8 cellular contexts compared by ENCODE assay signal in the genomic region with DNA sequence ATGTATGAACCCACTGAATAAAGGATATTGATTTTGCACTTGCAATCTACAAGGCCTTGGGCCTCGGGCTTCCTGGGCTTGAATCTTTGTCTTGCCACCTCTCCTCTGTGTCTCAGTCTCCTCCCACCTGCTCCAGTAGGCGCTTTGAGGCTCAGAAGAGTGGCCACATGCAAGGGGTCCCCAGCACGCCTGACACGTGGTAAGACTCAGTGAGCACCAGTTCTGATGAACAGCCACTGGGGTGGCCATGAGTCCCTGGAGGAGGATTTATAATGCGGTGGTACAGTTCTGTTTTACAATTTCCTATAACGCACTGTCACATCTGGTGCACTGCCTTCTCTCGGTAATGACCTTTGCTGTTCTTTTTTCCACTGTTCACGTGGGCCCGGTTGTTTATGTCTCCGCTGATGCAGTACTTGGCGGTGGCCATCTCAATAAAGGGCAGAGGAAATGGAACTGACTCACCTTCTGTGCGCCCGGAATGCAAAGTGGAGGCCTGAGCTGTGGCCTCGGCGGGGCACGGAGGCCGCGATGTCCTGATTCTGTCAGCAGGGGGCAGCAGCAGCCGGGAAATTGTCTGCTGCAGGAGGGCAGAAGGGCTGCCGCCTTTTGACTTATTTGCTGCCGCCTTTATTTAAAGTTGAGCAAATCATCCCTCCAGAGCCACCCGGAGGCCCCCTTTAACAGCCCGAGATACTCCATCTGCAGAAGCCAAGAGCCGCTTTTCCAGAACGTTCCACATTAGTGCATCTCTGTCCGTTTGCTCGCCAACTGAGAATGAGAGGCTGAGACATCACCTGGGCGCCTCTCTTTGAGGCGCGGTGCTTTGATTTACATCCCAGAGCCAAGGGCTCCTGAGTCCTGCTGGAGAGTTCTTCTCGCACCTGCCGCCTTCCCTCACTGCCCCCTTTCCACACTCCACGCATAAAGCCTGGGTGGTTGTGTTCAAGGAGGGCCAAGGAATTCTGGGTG. TPM values are rescaled to one million over a fixed set of nuclear protein-coding genes. Genes with fewer than 3 reads are reported as not detected.
A peak's percentile ranks its signal among the peaks of the same experiment; 100 is the strongest.
DNase-seq lines count a peak whose midpoint lies in the region; ATAC-seq and TF ChIP-seq lines count a peak whose summit lies in the region.

No MANE protein-coding gene starts in this region.

- no peaks in the 10 kb centered on the region for H3K36me3 ChIP-seq in GM06990 (ENCODE audit: control insufficient read depth, insufficient read depth, low read length)
- H3K36me3 ChIP-seq in lower lobe of right lung, result no peaks in the 10 kb centered on the region

- peak; percentile 86 for DNase-seq in GM06990 (ENCODE audit: extremely low read depth, insufficient read length)
- peak; percentile 38 to 76 for DNase-seq in NCI-H524 (lab: John Stamatoyannopoulos, UW)
- peak; percentile 91 to 93 for DNase-seq in activated CD4-positive, alpha-beta T cell treated with anti-CD3 and anti-CD28 coated beads, Interleukin-2, amount 50 U/mL, for 48 hours
- peak; percentile 61 to 85 (median 73) for DNase-seq in dorsolateral prefrontal cortex
- DNase-seq in lower lobe of right lung, result peak; percentile 85
- DNase-seq in stimulated activated CD4-positive, alpha-beta T cell treated with anti-CD3 and anti-CD28 coated beads, TNF-alpha, amount 100 ng/mL, for 1 hour (ENCODE audit: low read depth in 3 of 3, low spot score in 1 of 3), result peak; percentile 64 to 88 (median 81)
- no peak for DNase-seq in NCI-H146 (lab: John Stamatoyannopoulos, UW)

- ATAC-seq in HG02852 (IDR thresholded peaks at IDR 0.05; ENCODE audit: unreplicated experiment) (peak; percentile 60), lower lobe of right lung (peak; percentile 92 to 94)

- H3K27me3 ChIP-seq in GM06990 (replicated peaks; ENCODE audit: control insufficient read depth, insufficient read depth, low read length) (no peaks in the 10 kb centered on the region; the same call in none of the 2 replicates), dorsolateral prefrontal cortex (peaks cover 0 to 11% (median 0%) of the 10 kb centered on the region in 45 donors), lower lobe of right lung (ENCODE audit: low read depth) (peaks cover 15% of the 10 kb centered on the region)

- no peaks in the 10 kb centered on the region for H3K9me3 ChIP-seq in lower lobe of right lung

- peak overlapping the region in 2 of 59 donors; percentile 40 to 48 for H3K27ac ChIP-seq in dorsolateral prefrontal cortex
- H3K27ac ChIP-seq in lower lobe of right lung, result peak overlapping the region; percentile 10

- peaks cover 9% of the 10 kb centered on the region for H3K4me1 ChIP-seq in lower lobe of right lung

- H3K4me3 ChIP-seq in GM06990 (replicated peaks; ENCODE audit: low read depth, low read length) (no peak overlapping the region), dorsolateral prefrontal cortex (peak overlapping the region in 1 of 59 donors; percentile 5), lower lobe of right lung (no peak overlapping the region)

- TF ChIP-seq CTCF in GM06990 (IDR thresholded peaks at IDR 0.05; ENCODE audit: insufficient read depth, low read length, poor library complexity, severe bottlenecking), result peak; percentile 94
- peak; percentile 71 to 99 (median 95) for TF ChIP-seq CTCF in dorsolateral prefrontal cortex (IDR thresholded peaks at IDR 0.05 in 54 of 56, conservative IDR thresholded peaks at IDR 0.05 in 2 of 56; ENCODE audit: low read depth in 1 of 56, partially characterized antibody in 56 of 56)
- TF ChIP-seq CTCF in lower lobe of right lung (IDR thresholded peaks at IDR 0.05), result peak; percentile 93

- intact Hi-C loops in dorsolateral prefrontal cortex (cut with DNase I), result loop anchor here (2.0 to 5.0 kb wide), 4 partner anchors 75 to 417 kb away; no protein-coding TSS in a partner anchor
- intact Hi-C loops in lower lobe of right lung (cut with DNase I), result loop anchor here (10.0 kb wide), 1 partner anchor 193 kb away; no protein-coding TSS in a partner anchor

RNA-seq across cellular contexts. Expression of a gene that starts 6.0 kb away (rescaled TPM):
- 10 to 100 TPM; 29.3 to 64.1 (median 43.9) TPM for total RNA-seq in dorsolateral prefrontal cortex
- 30.2 TPM for total RNA-seq in lower lobe of right lung

RNA-seq across cellular contexts. Expression of a gene that starts 34.9 kb away (rescaled TPM):
- total RNA-seq in dorsolateral prefrontal cortex, result 100 to 1,000 TPM in 5 of 120 experiments, 10 to 100 TPM in 111, 1 to 10 TPM in 4; 4.4 to 160 (median 40.4) TPM
- total RNA-seq in lower lobe of right lung, result 4.5 TPM
